ENCODE assay signal across 8 cellular contexts in the genomic region with DNA sequence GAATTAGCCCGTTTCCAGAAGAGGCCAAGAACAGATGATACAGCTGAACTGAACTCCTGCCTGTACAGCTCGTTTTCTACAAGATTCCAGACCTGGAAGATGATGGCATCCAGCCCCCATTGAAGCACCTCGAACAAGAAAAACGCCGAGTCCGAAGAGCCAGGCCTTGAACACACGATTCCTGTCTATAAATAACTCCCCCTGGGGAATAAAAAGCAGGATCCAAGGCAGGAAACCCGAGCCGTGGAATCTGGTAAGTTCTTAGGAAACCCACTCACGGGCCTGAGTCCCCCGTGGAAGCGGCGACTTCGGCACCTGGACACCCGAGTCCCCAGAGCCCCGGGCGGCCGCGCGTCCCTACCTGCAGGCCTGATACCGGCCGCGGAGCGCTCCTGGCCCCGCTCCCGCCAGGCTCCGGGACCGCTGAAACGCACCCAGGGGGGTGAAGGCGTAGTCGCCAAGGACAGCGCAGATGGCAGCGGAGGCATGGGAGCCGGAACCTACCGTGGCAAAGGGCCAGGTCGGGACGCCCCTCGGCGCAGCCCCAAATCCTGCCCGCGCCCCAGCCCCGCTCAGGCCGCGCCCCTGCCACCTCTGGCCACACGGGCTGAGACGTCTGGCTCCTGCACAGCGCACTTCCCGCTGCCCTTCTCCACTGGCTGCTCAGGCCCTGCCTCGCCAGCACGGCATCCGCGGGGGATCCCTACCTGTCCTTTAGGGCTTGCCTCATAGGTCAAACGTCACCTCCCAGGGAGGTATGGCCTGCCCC. TPM values are rescaled to one million over a fixed set of nuclear protein-coding genes. Genes with fewer than 3 reads are reported as not detected.
DNase-seq lines count a peak whose midpoint lies in the region; ATAC-seq and TF ChIP-seq lines count a peak whose summit lies in the region.

No MANE protein-coding gene starts in this region.

- intact Hi-C loops in left lung (cut with DNase I), result no loop called here

- no peaks in the 10 kb centered on the region for H3K27me3 Mint-ChIP-seq in central memory CD8-positive, alpha-beta T cell

- no peaks in the 10 kb centered on the region for H3K36me3 Mint-ChIP-seq in central memory CD8-positive, alpha-beta T cell (ENCODE audit: insufficient read depth)

- H3K4me3 ChIP-seq in left lung, result peak overlapping the region; percentile 39 to 43
- H3K4me3 ChIP-seq in thymus (ENCODE audit: low read length), result peak overlapping the region; percentile 29

- H3K4me1 Mint-ChIP-seq in central memory CD8-positive, alpha-beta T cell, result peaks cover 5% of the 10 kb centered on the region

- peak overlapping the region; percentile 67 for H3K4me3 Mint-ChIP-seq in central memory CD8-positive, alpha-beta T cell

- peak overlapping the region; percentile 24 for H3K27ac Mint-ChIP-seq in central memory CD8-positive, alpha-beta T cell (ENCODE audit: low read depth)

- ATAC-seq in central memory CD8-positive, alpha-beta T cell (replicated peaks; ENCODE audit: extremely low read depth, poor library complexity, severe bottlenecking), result no peak
- ATAC-seq in left lung (peak; percentile 92), HG03460 (IDR thresholded peaks at IDR 0.05; ENCODE audit: unreplicated experiment) (no peak)

- DNase-seq in DMS53 (lab: John Stamatoyannopoulos, UW) (peak; percentile 77), NCI-H1105 (lab: John Stamatoyannopoulos, UW) (peak; percentile 55), left lung (peak; percentile 39 to 85), NCI-H1694 (lab: John Stamatoyannopoulos, UW) (no peak), cerebellar nuclear complex (lab: John Stamatoyannopoulos, UW) (no peak)
- DNase-seq in central memory CD8-positive, alpha-beta T cell (ENCODE audit: low spot score in 2 of 2), result no peak

- H3K9me3 Mint-ChIP-seq in central memory CD8-positive, alpha-beta T cell, result no peaks in the 10 kb centered on the region

- WGBS in thymus, result 17% methylated on average over 53 of the region's 53 CpGs

- H3K27ac ChIP-seq in left lung, result no peak overlapping the region
- no peak overlapping the region for H3K27ac ChIP-seq in thymus (ENCODE audit: low read depth)

- H3K36me3 ChIP-seq in left lung (no peaks in the 10 kb centered on the region), thymus (ENCODE audit: control insufficient read depth, insufficient read depth) (no peaks in the 10 kb centered on the region)

- peaks cover 0 to 38% of the 10 kb centered on the region in 2 donors for H3K27me3 ChIP-seq in left lung
- H3K27me3 ChIP-seq in thymus (ENCODE audit: control insufficient read depth, insufficient read depth), result no peaks in the 10 kb centered on the region

- TF ChIP-seq CTCF in left lung (IDR thresholded peaks at IDR 0.05), result peak in 1 of 2 donors; percentile 14

- H3K9me3 ChIP-seq in left lung (no peaks in the 10 kb centered on the region), thymus (ENCODE audit: control insufficient read depth) (no peaks in the 10 kb centered on the region)

- H3K4me1 ChIP-seq in left lung (peaks cover 13 to 27% of the 10 kb centered on the region in 2 donors), thymus (ENCODE audit: control insufficient read depth, insufficient read depth, low read length) (no peaks in the 10 kb centered on the region)

RNA-seq across cellular contexts. Expression of a gene that starts 14.0 kb away (rescaled TPM):
- total RNA-seq in left lung, result 10 to 100 TPM; 17.4 to 25.3 TPM
- polyA plus RNA-seq in thymus, result 4.6 TPM

RNA-seq across cellular contexts. Expression of a gene that starts 26.0 kb away (rescaled TPM):
- under 1 TPM; 0.13 to 0.35 TPM for total RNA-seq in left lung
- 0.16 TPM for polyA plus RNA-seq in thymus

Comparison
In these comparisons a context has a peak if more than half of its experiments do, and no peak if none do; other contexts are left out.
1. DNase-seq: peak in DMS53 (single experiment), NCI-H1105 (single experiment) and left lung (2 of 2); none in central memory CD8-positive, alpha-beta T cell (0 of 2), NCI-H1694 (single experiment) and cerebellar nuclear complex (0 of 2).